12 cellular contexts compared by ENCODE assay signal in genomic region chr2:120919771-120920437, GRCh38.
DNase-seq lines count a peak whose midpoint lies in the region; ATAC-seq and TF ChIP-seq lines count a peak whose summit lies in the region.
"Had no signal": no experiment of that assay in that cellular context is flagged by ENCODE, and none has a peak within 500 bp of the region (broad histone marks: within the 10 kb centered on the region; RNA-seq: fewer than 3 reads in every experiment).

No MANE protein-coding gene starts in this region.

- no peak for TF ChIP-seq CTCF in astrocyte of the spinal cord (IDR thresholded peaks at IDR 0.05; ENCODE audit: low read depth, low read length)
- peak in 1 of 5 experiments; percentile 10 for TF ChIP-seq CTCF in gastrocnemius medialis (IDR thresholded peaks at IDR 0.05 in 4 of 5, conservative IDR thresholded peaks at IDR 0.05 in 1 of 5)

- H3K27ac ChIP-seq in right cardiac atrium (ENCODE audit: low read length) (peak overlapping the region; percentile 70), gastrocnemius medialis (peak overlapping the region; percentile 68 to 82 (median 76))
- H3K27ac ChIP-seq: epithelial cell of prostate had no signal

- in situ Hi-C loops in astrocyte of the spinal cord (cut with HindIII; ENCODE audit: low sequenced_read_pairs): no loop called here
- in situ Hi-C loops in gastrocnemius medialis (cut with MboI; ENCODE audit: low sequenced_read_pairs in 4 of 4): no loop called here

- ATAC-seq in right cardiac atrium (peak; percentile 71), gastrocnemius medialis (peak; percentile 92 to 93), HG03045 (IDR thresholded peaks at IDR 0.05; ENCODE audit: unreplicated experiment) (no peak), HG03521 (IDR thresholded peaks at IDR 0.05; ENCODE audit: unreplicated experiment) (no peak)
- ATAC-seq: activated naive CD4-positive, alpha-beta T cell treated with anti-CD3 and anti-CD28 coated beads, Interleukin-2, amount 50 U/mL, for 72 hours had no signal

- no peaks in the 10 kb centered on the region for H3K36me3 ChIP-seq in gastrocnemius medialis

- TF ChIP-seq POLR2A in gastrocnemius medialis (IDR thresholded peaks at IDR 0.05): no peak

- WGBS in right cardiac atrium: 64% methylated on average over 19 of the region's 19 CpGs

- H3K4me3 ChIP-seq in astrocyte of the spinal cord (ENCODE audit: low read depth, low read length): no peak overlapping the region
- no peak overlapping the region for H3K4me3 ChIP-seq in right cardiac atrium (ENCODE audit: low read length)
- H3K4me3 ChIP-seq in gastrocnemius medialis: peak overlapping the region in 2 of 4 donors; percentile 19 to 28

- peaks cover 20% of the 10 kb centered on the region for H3K4me1 ChIP-seq in right cardiac atrium (ENCODE audit: control insufficient read depth, insufficient read depth, low read length)
- H3K4me1 ChIP-seq in gastrocnemius medialis: peaks cover 20 to 26% of the 10 kb centered on the region in 2 donors

- no peaks in the 10 kb centered on the region for H3K9me3 ChIP-seq in right cardiac atrium (ENCODE audit: control insufficient read depth, low read length)
- H3K9me3 ChIP-seq in gastrocnemius medialis: no peaks in the 10 kb centered on the region

- DNase-seq in GM03348 (ENCODE audit: low spot score) (peak; percentile 85), astrocyte of the spinal cord (ENCODE audit: low read depth, low spot score) (peak; percentile 76), right cardiac atrium (peak; percentile 78 to 87 (median 87)), gastrocnemius medialis (peak; percentile 89 to 91), activated gamma-delta T cell treated with Interleukin-2 at 50 U/mL for 16 hours (no peak), GM19240 (ENCODE audit: insufficient read length, low spot score) (no peak)
- DNase-seq: CD4-positive, alpha-beta T cell; NCI-H524 had no signal

- intact Hi-C loops in right cardiac atrium (cut with DNase I): no loop called here
- intact Hi-C loops in gastrocnemius medialis (cut with DNase I; ENCODE audit: low total_unique reads): loop anchor here (2.0 to 5.0 kb wide), 2 partner anchors 17 to 368 kb away; no protein-coding TSS in a partner anchor

- H3K27me3 ChIP-seq in right cardiac atrium (ENCODE audit: control insufficient read depth, insufficient read depth): no peaks in the 10 kb centered on the region
- no peaks in the 10 kb centered on the region for H3K27me3 ChIP-seq in gastrocnemius medialis

Comparison
In these comparisons a context has a peak if more than half of its experiments do, and no peak if none do; other contexts are left out.
1. DNase-seq: peak in GM03348 (single experiment), astrocyte of the spinal cord (single experiment), right cardiac atrium (3 of 3) and gastrocnemius medialis (2 of 2); none in activated gamma-delta T cell treated with Interleukin-2 at 50 U/mL for 16 hours (single experiment) and GM19240 (single experiment).
2. ATAC-seq: peak in right cardiac atrium (2 of 2) and gastrocnemius medialis (2 of 2); none in HG03045 (single experiment) and HG03521 (single experiment).